8 cellular contexts compared by ENCODE assay signal in genomic region chr1:230394741-230395140, GRCh38. TPM values are rescaled to one million over a fixed set of nuclear protein-coding genes. Genes with fewer than 3 reads are reported as not detected.
"Had no signal": no experiment of that assay in that cellular context is flagged by ENCODE, and none has a peak within 500 bp of the region (broad histone marks: within the 10 kb centered on the region; RNA-seq: fewer than 3 reads in every experiment).

No MANE protein-coding gene starts in this region.

- DNase-seq: HFFc6, KG1 had no signal

- H2AFZ ChIP-seq: GM23338 had no signal

- H3K4me1 ChIP-seq: HAP-1 had no signal

- H3K36me3 ChIP-seq: HAP-1 had no signal

- H3K4me3 Mint-ChIP-seq: GM23338, HFFc6, IgD-negative memory B cell had no signal

- H3K27ac Mint-ChIP-seq: HFFc6, IgD-negative memory B cell had no signal

- H3K36me3 Mint-ChIP-seq: IgD-negative memory B cell had no signal

- H3K4me3 ChIP-seq: GM23338, HAP-1 had no signal

- H3K9me3 ChIP-seq: HAP-1 had no signal

- ATAC-seq: HCT116 had no signal

- H3K4me2 ChIP-seq: GM23338 had no signal

- FAIRE-seq: HTR-8/SVneo had no signal

- H3K9me3 Mint-ChIP-seq: GM23338 had no signal

RNA-seq across cellular contexts. Expression of gene PGBD5, which starts 31.4 kb away (rescaled TPM):
- total RNA-seq: HT-29 had no signal
- polyA plus RNA-seq: IgD-negative memory B cell had no signal
